In the genomic region with DNA sequence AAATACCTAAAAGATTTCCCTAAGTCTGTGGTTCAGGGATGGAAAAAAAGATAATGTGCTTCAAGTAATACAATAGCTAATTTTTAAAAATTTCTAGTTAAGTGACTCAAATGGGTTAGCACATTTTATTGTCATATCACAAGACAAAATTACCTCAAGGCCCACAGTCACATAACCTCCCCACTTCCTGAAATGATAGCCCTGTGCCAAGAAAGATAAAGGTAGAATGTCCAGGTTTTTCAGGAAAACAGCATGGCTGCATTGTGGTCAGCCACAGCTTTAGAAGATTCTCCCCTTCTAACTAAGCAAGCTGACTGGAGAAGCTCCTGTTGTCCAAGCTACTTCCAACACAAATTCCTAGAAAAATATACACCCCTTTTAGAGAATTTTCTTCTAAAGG, we compare ENCODE assay signal across 33 cellular contexts.
"Had no signal": no experiment of that assay in that cellular context is flagged by ENCODE, and none has a peak within 500 bp of the region (broad histone marks: within the 10 kb centered on the region; RNA-seq: fewer than 3 reads in every experiment).

No MANE protein-coding gene starts in this region.

- H3K27me3 Mint-ChIP-seq: activated CD4-positive, alpha-beta T cell treated with anti-CD3 and anti-CD28 coated beads, Interleukin-2, amount 10 ng/mL, durations not matched to agents 24 days and 14 days had no signal

- H3K36me3 Mint-ChIP-seq: activated CD4-positive, alpha-beta memory T cell treated with anti-CD3 and anti-CD28 coated beads for 36 hours; activated naive CD4-positive, alpha-beta T cell treated with anti-CD3 and anti-CD28 coated beads, Interleukin-2, amount 50 U/mL, for 72 hours; activated naive CD8-positive, alpha-beta T cell treated with anti-CD3 and anti-CD28 coated beads for 36 hours had no signal

- H3K27ac Mint-ChIP-seq: activated B cell treated with CpG ODN at 0.5 μM for 24 hours; activated CD4-positive, alpha-beta memory T cell treated with anti-CD3 and anti-CD28 coated beads for 36 hours; activated CD4-positive, alpha-beta T cell treated with anti-CD3 and anti-CD28 coated beads, Interleukin-2, amount 10 ng/mL, durations not matched to agents 24 days and 14 days; activated CD8-positive, alpha-beta T cell treated with anti-CD3 and anti-CD28 coated beads for 36 hours; activated naive CD4-positive, alpha-beta T cell treated with anti-CD3 and anti-CD28 coated beads for 36 hours; activated naive CD4-positive, alpha-beta T cell treated with anti-CD3 and anti-CD28 coated beads, Interleukin-2, amount 50 U/mL, for 72 hours; activated naive CD8-positive, alpha-beta T cell treated with anti-CD3 and anti-CD28 coated beads for 36 hours; activated T-cell treated with anti-CD3 and anti-CD28 coated beads, Interleukin-2, amount 50 U/mL, for 72 hours; activated T-helper 1 cell treated with anti-CD3 and anti-CD28 coated beads, Interleukin-12 subunit alpha, Interleukin-12 subunit beta, Interleukin-2, Interleukin-4 antibody, amounts not matched to agents 30 ng/mL and 10 ng/mL and 1 ng/mL, durations not matched to agents 14 hours and 24 hours and 36 hours; activated T-helper 17 cell treated with anti-CD3 and anti-CD28 coated beads, Interleukin-2, amount 50 U/mL, for 72 hours; T-helper 1 cell treated with Interleukin-12 subunit alpha and Interleukin-12 subunit beta and Interleukin-4 antibody, amounts not matched to agents 30 μg/mL and 1 μg/mL, for 36 hours; T-helper 2 cell treated with Interferon-gamma antibody and Interleukin-4, amounts not matched to agents 5 μg/mL and 100 μg/mL, for 36 hours had no signal

- H3K4me3 Mint-ChIP-seq: activated B cell treated with CpG ODN at 0.5 μM for 24 hours; activated CD4-positive, alpha-beta memory T cell treated with anti-CD3 and anti-CD28 coated beads for 36 hours; activated CD4-positive, alpha-beta T cell treated with anti-CD3 and anti-CD28 coated beads, Interleukin-2, amount 10 ng/mL, durations not matched to agents 24 days and 14 days; activated CD8-positive, alpha-beta T cell treated with anti-CD3 and anti-CD28 coated beads for 36 hours; activated naive CD4-positive, alpha-beta T cell treated with anti-CD3 and anti-CD28 coated beads for 36 hours; activated naive CD8-positive, alpha-beta T cell treated with anti-CD3 and anti-CD28 coated beads for 36 hours; activated T-cell treated with anti-CD3 and anti-CD28 coated beads, Interleukin-2, amount 50 U/mL, for 4 hours; activated T-cell treated with anti-CD3 and anti-CD28 coated beads, Interleukin-2, amount 50 U/mL, for 72 hours; activated T-helper 1 cell treated with anti-CD3 and anti-CD28 coated beads, Interleukin-12 subunit alpha, Interleukin-12 subunit beta, Interleukin-2, Interleukin-4 antibody, amounts not matched to agents 30 ng/mL and 10 ng/mL and 1 ng/mL, durations not matched to agents 14 hours and 24 hours and 36 hours; activated T-helper 17 cell treated with anti-CD3 and anti-CD28 coated beads, Interleukin-2, amount 50 U/mL, for 72 hours; T-helper 1 cell treated with Interleukin-12 subunit alpha and Interleukin-12 subunit beta and Interleukin-4 antibody, amounts not matched to agents 30 μg/mL and 1 μg/mL, for 36 hours; T-helper 2 cell treated with Interferon-gamma antibody and Interleukin-4, amounts not matched to agents 5 μg/mL and 100 μg/mL, for 36 hours had no signal

- DNase-seq: activated B cell treated with CpG ODN at 0.5 μM for 24 hours; activated CD4-positive, alpha-beta memory T cell treated with anti-CD3 and anti-CD28 coated beads for 36 hours; activated CD4-positive, alpha-beta T cell treated with anti-CD3 and anti-CD28 coated beads for 4 hours; activated CD4-positive, alpha-beta T cell treated with anti-CD3 and anti-CD28 coated beads, Interleukin-2, amount 10 ng/mL, durations not matched to agents 24 days and 14 days; activated CD4-positive, alpha-beta T cell treated with anti-CD3 and anti-CD28 coated beads, Interleukin-2, amount 50 U/mL, for 1 hour; activated CD4-positive, alpha-beta T cell treated with anti-CD3 and anti-CD28 coated beads, Interleukin-2, amount 50 U/mL, for 4 hours; activated CD4-positive, CD25-positive, alpha-beta regulatory T cell treated with anti-CD3 and anti-CD28 coated beads, Interleukin-2, amount 50 U/mL, for 72 hours; activated CD8-positive, alpha-beta memory T cell treated with anti-CD3 and anti-CD28 coated beads, Interleukin-2, amount 50 U/mL, for 4 hours; activated CD8-positive, alpha-beta T cell treated with anti-CD3 and anti-CD28 coated beads for 36 hours; activated effector memory CD4-positive, alpha-beta T cell treated with anti-CD3 and anti-CD28 coated beads, Interleukin-2, amount 50 U/mL, for 16 hours; activated gamma-delta T cell treated with Interleukin-2 at 50 U/mL for 16 hours; activated naive CD4-positive, alpha-beta T cell; activated naive CD4-positive, alpha-beta T cell treated with anti-CD3 and anti-CD28 coated beads for 36 hours; activated naive CD4-positive, alpha-beta T cell treated with anti-CD3 and anti-CD28 coated beads, Interleukin-2, amount 50 U/mL, for 16 hours; activated naive CD8-positive, alpha-beta T cell treated with anti-CD3 and anti-CD28 coated beads for 36 hours; activated T-cell treated with anti-CD3 and anti-CD28 coated beads for 4 hours; activated T-cell treated with anti-CD3 and anti-CD28 coated beads, Interleukin-2, amount 50 U/mL, for 1 hour; activated T-cell treated with anti-CD3 and anti-CD28 coated beads, Interleukin-2, amount 50 U/mL, for 4 hours; activated T-cell treated with anti-CD3 and anti-CD28 coated beads, Interleukin-2, amount 50 U/mL, for 72 hours; amniotic stem cell; aorta; body of pancreas; brain microvascular endothelial cell; central memory CD4-positive, alpha-beta T cell; T-helper 1 cell; T-helper 2 cell; T-helper 9 cell had no signal

- H3K9me3 Mint-ChIP-seq: activated B cell treated with CpG ODN at 0.5 μM for 24 hours; activated CD4-positive, alpha-beta memory T cell treated with anti-CD3 and anti-CD28 coated beads for 36 hours; activated CD4-positive, alpha-beta T cell treated with anti-CD3 and anti-CD28 coated beads, Interleukin-2, amount 10 ng/mL, durations not matched to agents 24 days and 14 days; activated CD8-positive, alpha-beta T cell treated with anti-CD3 and anti-CD28 coated beads for 36 hours; activated naive CD4-positive, alpha-beta T cell treated with anti-CD3 and anti-CD28 coated beads for 36 hours; activated naive CD8-positive, alpha-beta T cell treated with anti-CD3 and anti-CD28 coated beads for 36 hours; activated T-cell treated with anti-CD3 and anti-CD28 coated beads, Interleukin-2, amount 50 U/mL, for 4 hours; activated T-cell treated with anti-CD3 and anti-CD28 coated beads, Interleukin-2, amount 50 U/mL, for 72 hours; activated T-helper 1 cell treated with anti-CD3 and anti-CD28 coated beads, Interleukin-12 subunit alpha, Interleukin-12 subunit beta, Interleukin-2, Interleukin-4 antibody, amounts not matched to agents 30 ng/mL and 10 ng/mL and 1 ng/mL, durations not matched to agents 14 hours and 24 hours and 36 hours; activated T-helper 17 cell treated with anti-CD3 and anti-CD28 coated beads, Interleukin-2, amount 50 U/mL, for 72 hours; T-helper 1 cell treated with Interleukin-12 subunit alpha and Interleukin-12 subunit beta and Interleukin-4 antibody, amounts not matched to agents 30 μg/mL and 1 μg/mL, for 36 hours; T-helper 2 cell treated with Interferon-gamma antibody and Interleukin-4, amounts not matched to agents 5 μg/mL and 100 μg/mL, for 36 hours had no signal

- H3K4me3 ChIP-seq: body of pancreas, breast epithelium had no signal

- ATAC-seq: activated CD8-positive, alpha-beta T cell treated with anti-CD3 and anti-CD28 coated beads for 36 hours; activated naive CD4-positive, alpha-beta T cell treated with anti-CD3 and anti-CD28 coated beads, Interleukin-2, amount 50 U/mL, for 72 hours; activated T-cell treated with anti-CD3 and anti-CD28 coated beads, Interleukin-2, amount 50 U/mL, for 4 hours; activated T-cell treated with anti-CD3 and anti-CD28 coated beads, Interleukin-2, amount 50 U/mL, for 72 hours; activated T-helper 17 cell treated with anti-CD3 and anti-CD28 coated beads, Interleukin-2, amount 50 U/mL, for 72 hours; body of pancreas had no signal

- H3K4me1 Mint-ChIP-seq: activated B cell treated with CpG ODN at 0.5 μM for 24 hours; activated CD4-positive, alpha-beta T cell treated with anti-CD3 and anti-CD28 coated beads, Interleukin-2, amount 10 ng/mL, durations not matched to agents 24 days and 14 days; activated naive CD8-positive, alpha-beta T cell treated with anti-CD3 and anti-CD28 coated beads for 36 hours; activated T-helper 17 cell treated with anti-CD3 and anti-CD28 coated beads, Interleukin-2, amount 50 U/mL, for 72 hours had no signal
